In the genomic region with DNA sequence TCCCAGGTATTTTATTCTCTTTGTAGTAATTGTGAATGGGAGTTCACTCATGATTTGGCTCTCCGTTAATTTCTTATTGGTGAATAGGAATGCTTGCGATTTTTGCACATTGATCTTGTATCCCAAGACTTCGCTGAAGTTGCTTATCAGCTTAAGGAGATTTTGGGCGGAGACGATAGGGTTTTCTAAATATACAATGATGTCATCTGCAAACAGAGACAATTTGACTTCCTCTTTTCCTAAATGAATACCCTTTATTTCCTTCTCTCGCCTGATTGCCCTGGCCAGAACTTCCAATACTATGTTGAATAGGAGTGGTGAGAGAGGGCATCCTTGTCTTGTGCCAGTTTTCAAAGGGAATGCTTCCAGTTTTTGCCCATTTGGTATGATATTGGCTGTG, we compare ENCODE assay signal across 4 cellular contexts. TPM values are rescaled to one million over a fixed set of nuclear protein-coding genes. Genes with fewer than 3 reads are reported as not detected.
"Had no signal": no experiment of that assay in that cellular context is flagged by ENCODE, and none has a peak within 500 bp of the region (broad histone marks: within the 10 kb centered on the region; RNA-seq: fewer than 3 reads in every experiment).

No MANE protein-coding gene starts in this region.

RNA-seq across cellular contexts. Expression of a gene that starts 51.9 kb away (rescaled TPM):
- total RNA-seq: GM23248, H4, H7, HFFc6 had no signal
- polyA plus RNA-seq: GM23248 had no signal
